In the genomic region with DNA sequence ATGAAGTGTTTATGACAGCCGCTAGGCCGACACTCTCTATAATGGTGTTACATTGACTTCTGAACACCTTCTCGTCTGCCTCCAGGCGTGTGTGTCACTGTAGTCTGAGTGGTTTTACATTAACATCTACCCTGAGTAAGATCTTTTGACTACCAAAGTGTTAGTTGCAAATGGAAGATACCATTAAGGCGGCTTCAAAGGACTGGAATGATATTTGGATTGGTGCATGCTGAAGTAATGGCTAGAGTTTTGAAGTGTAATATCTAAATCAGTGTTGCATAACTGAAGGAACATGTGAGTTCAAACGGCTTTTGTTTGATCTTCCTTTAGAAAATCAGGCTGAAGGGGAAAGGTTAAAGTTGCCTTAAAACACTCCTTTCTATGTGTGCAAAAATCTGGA, we compare ENCODE assay signal across 1 cellular context.
TF ChIP-seq lines count a peak whose summit lies in the region.

No MANE protein-coding gene starts in this region.

TF ChIP-seq in K562, 482 proteins besides CTCF, POLR2A, EP300 and RAD21:
- TF ChIP-seq CBX8 (IDR thresholded peaks at IDR 0.05; ENCODE audit: borderline replicate concordance, extremely low read depth, low read depth, low read length, poor library complexity, severe bottlenecking) (peak; percentile 51), IFI16 (CRISPR knock-in tag; IDR thresholded peaks at IDR 0.05) (no peak), PYGO2 (tag; IDR thresholded peaks at IDR 0.05) (no peak), BRF1 (IDR thresholded peaks at IDR 0.05; ENCODE audit: borderline replicate concordance, extremely low read depth, insufficient read length) (no peak), CEBPG (CRISPR knock-in tag; IDR thresholded peaks at IDR 0.05) (no peak), CEBPG (tag; conservative IDR thresholded peaks at IDR 0.05 in 1 of 2, IDR thresholded peaks at IDR 0.05 in 1 of 2) (peak; percentile 14 to 39; a peak in 1 of 4 replicates), E2F1 (CRISPR knock-in tag; IDR thresholded peaks at IDR 0.05) (no peak), ZBTB11 (CRISPR knock-in tag; IDR thresholded peaks at IDR 0.05) (peak in 1 of 3 experiments; percentile 11; a peak in 1 of 6 replicates), ASH1L (IDR thresholded peaks at IDR 0.05; ENCODE audit: borderline replicate concordance, low read depth, partially characterized antibody) (no peak)
- TF ChIP-seq, protein P1, sequence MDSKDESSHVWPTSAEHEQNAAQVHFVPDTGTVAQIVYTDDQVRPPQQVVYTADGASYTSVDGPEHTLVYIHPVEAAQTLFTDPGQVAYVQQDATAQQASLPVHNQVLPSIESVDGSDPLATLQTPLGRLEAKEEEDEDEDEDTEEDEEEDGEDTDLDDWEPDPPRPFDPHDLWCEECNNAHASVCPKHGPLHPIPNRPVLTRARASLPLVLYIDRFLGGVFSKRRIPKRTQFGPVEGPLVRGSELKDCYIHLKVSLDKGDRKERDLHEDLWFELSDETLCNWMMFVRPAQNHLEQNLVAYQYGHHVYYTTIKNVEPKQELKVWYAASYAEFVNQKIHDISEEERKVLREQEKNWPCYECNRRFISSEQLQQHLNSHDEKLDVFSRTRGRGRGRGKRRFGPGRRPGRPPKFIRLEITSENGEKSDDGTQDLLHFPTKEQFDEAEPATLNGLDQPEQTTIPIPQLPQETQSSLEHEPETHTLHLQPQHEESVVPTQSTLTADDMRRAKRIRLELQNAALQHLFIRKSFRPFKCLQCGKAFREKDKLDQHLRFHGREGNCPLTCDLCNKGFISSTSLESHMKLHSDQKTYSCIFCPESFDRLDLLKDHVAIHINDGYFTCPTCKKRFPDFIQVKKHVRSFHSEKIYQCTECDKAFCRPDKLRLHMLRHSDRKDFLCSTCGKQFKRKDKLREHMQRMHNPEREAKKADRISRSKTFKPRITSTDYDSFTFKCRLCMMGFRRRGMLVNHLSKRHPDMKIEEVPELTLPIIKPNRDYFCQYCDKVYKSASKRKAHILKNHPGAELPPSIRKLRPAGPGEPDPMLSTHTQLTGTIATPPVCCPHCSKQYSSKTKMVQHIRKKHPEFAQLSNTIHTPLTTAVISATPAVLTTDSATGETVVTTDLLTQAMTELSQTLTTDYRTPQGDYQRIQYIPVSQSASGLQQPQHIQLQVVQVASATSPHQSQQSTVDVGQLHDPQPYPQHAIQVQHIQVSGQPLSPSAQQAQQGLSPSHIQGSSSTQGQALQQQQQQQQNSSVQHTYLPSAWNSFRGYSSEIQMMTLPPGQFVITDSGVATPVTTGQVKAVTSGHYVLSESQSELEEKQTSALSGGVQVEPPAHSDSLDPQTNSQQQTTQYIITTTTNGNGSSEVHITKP (IDR thresholded peaks at IDR 0.05; ENCODE audit: partially characterized antibody), result peak; percentile 29
TF ChIP-seq in K562: peak in this region for 4.
